In the genomic region with DNA sequence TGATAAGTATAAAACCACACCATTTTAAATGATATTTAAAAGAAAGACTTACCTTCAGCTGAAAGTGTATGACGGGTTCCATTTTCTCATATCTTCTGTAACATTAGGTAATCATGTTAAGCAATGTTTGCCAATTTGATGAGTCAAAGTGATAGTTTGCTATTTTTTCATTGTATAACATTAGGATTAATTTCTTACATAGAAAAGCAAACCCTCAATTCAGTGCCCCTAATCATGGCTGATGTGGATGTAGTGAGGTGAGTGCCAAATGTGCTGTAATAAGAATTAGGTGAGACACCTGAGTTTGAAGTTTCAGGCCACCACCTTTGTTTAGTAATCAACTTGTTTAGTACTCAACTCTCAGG, we compare ENCODE assay signal across 27 cellular contexts.
DNase-seq lines count a peak whose midpoint lies in the region; ATAC-seq and TF ChIP-seq lines count a peak whose summit lies in the region.
"Had no signal": no experiment of that assay in that cellular context is flagged by ENCODE, and none has a peak within 500 bp of the region (broad histone marks: within the 10 kb centered on the region; RNA-seq: fewer than 3 reads in every experiment).

No MANE protein-coding gene starts in this region.

- no peak for ATAC-seq in GM18873 (IDR thresholded peaks at IDR 0.05; ENCODE audit: low FRiP score, unreplicated experiment)
- no peak for ATAC-seq in mucosa of descending colon
- no peak for ATAC-seq in upper lobe of left lung (ENCODE audit: low FRiP score in 2 of 2)
- ATAC-seq: A549; CD8-positive, alpha-beta T cell; GM12878; Right ventricle myocardium inferior; SK-N-SH treated with all-trans-retinoic acid at 6 μM for 48 hours had no signal

- H3K4me1 ChIP-seq in esophagus squamous epithelium (peaks cover 0 to 37% (median 0%) of the 10 kb centered on the region in 3 donors), osteoblast (ENCODE audit: insufficient read depth, low read length) (no peaks in the 10 kb centered on the region), mucosa of descending colon (ENCODE audit: low read depth) (no peaks in the 10 kb centered on the region), upper lobe of left lung (peaks cover 20 to 27% (median 23%) of the 10 kb centered on the region in 4 donors)
- H3K4me1 ChIP-seq: A549, SJCRH30 had no signal

- H2AFZ ChIP-seq in osteoblast (ENCODE audit: low read length), result no peak overlapping the region
- H2AFZ ChIP-seq: PC-9 had no signal

- TF ChIP-seq POLR2A in esophagus squamous epithelium (IDR thresholded peaks at IDR 0.05) (no peak), upper lobe of left lung (IDR thresholded peaks at IDR 0.05) (no peak)

- H3K9me3 ChIP-seq in esophagus squamous epithelium (no peaks in the 10 kb centered on the region), osteoblast (ENCODE audit: low read depth, low read length) (no peaks in the 10 kb centered on the region), mucosa of descending colon (no peaks in the 10 kb centered on the region), upper lobe of left lung (no peaks in the 10 kb centered on the region)
- H3K9me3 ChIP-seq: Caco-2, SJCRH30 had no signal

- H3K27me3 ChIP-seq in esophagus squamous epithelium (no peaks in the 10 kb centered on the region), osteoblast (ENCODE audit: insufficient read depth, low read length) (no peaks in the 10 kb centered on the region), upper lobe of left lung (no peaks in the 10 kb centered on the region)
- H3K27me3 ChIP-seq: BLaER1 treated with 17β-estradiol and CSF1 and Interleukin-3, amounts not matched to agents 10 nM and 100 nM; SJCRH30 had no signal

- peaks cover 4% of the 10 kb centered on the region for H3K79me2 ChIP-seq in osteoblast (ENCODE audit: insufficient read depth, low read length)

- intact Hi-C loops in esophagus squamous epithelium (cut with DNase I), result no loop called here
- intact Hi-C loops in mucosa of descending colon (cut with DNase I, micrococcal nuclease), result no loop called here

- no peak for TF ChIP-seq CTCF in VCaP (conservative IDR thresholded peaks at IDR 0.05)
- TF ChIP-seq CTCF in esophagus squamous epithelium (IDR thresholded peaks at IDR 0.05), result no peak
- TF ChIP-seq CTCF in osteoblast (IDR thresholded peaks at IDR 0.05; ENCODE audit: extremely low read depth, low read depth, low read length), result no peak
- TF ChIP-seq CTCF in mucosa of descending colon (IDR thresholded peaks at IDR 0.05), result no peak
- no peak for TF ChIP-seq CTCF in upper lobe of left lung (IDR thresholded peaks at IDR 0.05)

- peak overlapping the region; percentile 72 for H3K27ac ChIP-seq in VCaP
- H3K27ac ChIP-seq in esophagus squamous epithelium, result peak overlapping the region in 3 of 4 donors; percentile 4 to 85 (median 65)
- no peak overlapping the region for H3K27ac ChIP-seq in osteoblast (ENCODE audit: low read depth, low read length)
- peak overlapping the region in 1 of 4 donors; percentile 6 for H3K27ac ChIP-seq in upper lobe of left lung
- H3K27ac ChIP-seq: A549; BLaER1 treated with 17β-estradiol and CSF1 and Interleukin-3, amounts not matched to agents 10 nM and 100 nM; HL-60; PC-9; SJCRH30 had no signal

- TF ChIP-seq EP300 in upper lobe of left lung (IDR thresholded peaks at IDR 0.05), result no peak

- WGBS in esophagus squamous epithelium, 2 donors, result 35 to 64% methylated on average over 1 of the region's 1 CpG
- 67 to 82% methylated on average over 1 of the region's 1 CpG for WGBS in upper lobe of left lung, 2 donors

- H3K4me2 ChIP-seq in osteoblast (ENCODE audit: insufficient read depth, low read length), result no peak overlapping the region
- H3K4me2 ChIP-seq: A549, PC-9 had no signal

- peaks cover 0 to 6% (median 0%) of the 10 kb centered on the region in 3 donors for H3K36me3 ChIP-seq in esophagus squamous epithelium
- no peaks in the 10 kb centered on the region for H3K36me3 ChIP-seq in osteoblast (ENCODE audit: insufficient read depth, low read length)
- no peaks in the 10 kb centered on the region for H3K36me3 ChIP-seq in mucosa of descending colon (ENCODE audit: low read depth)
- H3K36me3 ChIP-seq in upper lobe of left lung, result no peaks in the 10 kb centered on the region
- H3K36me3 ChIP-seq: BLaER1 treated with 17β-estradiol and CSF1 and Interleukin-3, amounts not matched to agents 10 nM and 100 nM; SJCRH30 had no signal

- DNase-seq in esophagus squamous epithelium (lab: John Stamatoyannopoulos, UW) (no peak), osteoblast (ENCODE audit: insufficient read length, low spot score, missing footprints) (peak; percentile 64), mucosa of descending colon (no peak), upper lobe of left lung (no peak)
- no peak for DNase-seq in activated T-cell treated with anti-CD3 and anti-CD28 coated beads, Interleukin-2, amount 50 U/mL, for 48 hours
- DNase-seq: AML-193; CD8-positive, alpha-beta T cell; HCEC 1CT; Karpas-422; NCI-H1092; NCI-H1417 treated with DMSO at 0.1 percent for 48 hours; NCI-H1694 treated with DMSO at 0.1 percent for 48 hours; NCI-H2107; NCI-H524 treated with DMSO at 0.1 percent for 48 hours; NCI-H82; NK-92 treated with Interleukin-12 subunit alpha and Interleukin-12 subunit beta, amount 100 ng/mL, for 24 hours; PC-9; SJCRH30 had no signal

- H4K20me1 ChIP-seq in osteoblast (ENCODE audit: insufficient read depth, low read length), result peaks cover 2% of the 10 kb centered on the region
- H4K20me1 ChIP-seq: BLaER1 treated with 17β-estradiol and CSF1 and Interleukin-3, amounts not matched to agents 10 nM and 100 nM had no signal

- H3K4me3 ChIP-seq in esophagus squamous epithelium (no peak overlapping the region), osteoblast (ENCODE audit: insufficient read depth, low read length) (no peak overlapping the region), mucosa of descending colon (no peak overlapping the region), upper lobe of left lung (no peak overlapping the region)
- H3K4me3 ChIP-seq: A549; BLaER1 treated with 17β-estradiol and CSF1 and Interleukin-3, amounts not matched to agents 10 nM and 100 nM; GM12878; PC-9; SJCRH30 had no signal
